Comparison of ENCODE assay signal across 37 cellular contexts in the genomic region with DNA sequence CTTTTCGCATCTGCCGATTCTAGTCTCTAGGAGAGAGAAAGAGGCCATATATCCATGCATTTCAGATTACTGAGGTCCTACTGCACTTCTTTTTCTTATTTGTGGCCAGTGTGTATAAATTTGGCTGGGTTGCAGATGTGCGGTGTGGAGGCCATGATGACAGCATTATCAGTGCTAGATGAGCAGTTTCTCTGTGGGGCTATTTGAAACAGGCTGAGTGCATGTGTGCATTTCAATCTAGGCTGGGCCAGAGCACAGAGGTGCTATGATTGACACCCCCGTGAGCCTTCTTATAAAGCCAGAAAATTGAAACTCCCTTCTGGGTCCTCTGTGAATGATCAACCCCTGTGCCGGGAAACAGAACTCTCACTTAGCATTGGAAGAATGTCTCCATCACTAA.
"Had no signal": no experiment of that assay in that cellular context is flagged by ENCODE, and none has a peak within 500 bp of the region (broad histone marks: within the 10 kb centered on the region; RNA-seq: fewer than 3 reads in every experiment).

No MANE protein-coding gene starts in this region.

- H3K4me3 ChIP-seq: Peyer's patch had no signal

- H3K27ac ChIP-seq: brain microvascular endothelial cell, WERI-Rb-1 had no signal

- H3K27ac Mint-ChIP-seq: activated CD4-positive, alpha-beta memory T cell treated with anti-CD3 and anti-CD28 coated beads, Interleukin-2, amount 10 ng/mL, durations not matched to agents 7 days and 5 days; activated CD8-positive, alpha-beta memory T cell treated with anti-CD3 and anti-CD28 coated beads, Interleukin-2, amount 10 ng/mL, durations not matched to agents 7 days and 5 days; activated naive CD8-positive, alpha-beta T cell treated with anti-CD3 and anti-CD28 coated beads for 36 hours; activated T-cell treated with anti-CD3 and anti-CD28 coated beads, Interleukin-2, amount 50 U/mL, for 72 hours; activated T-helper 17 cell treated with anti-CD3 and anti-CD28 coated beads, Interleukin-2, amount 50 U/mL, for 72 hours had no signal

- H3K4me3 Mint-ChIP-seq: activated CD4-positive, alpha-beta memory T cell treated with anti-CD3 and anti-CD28 coated beads, Interleukin-2, amount 10 ng/mL, durations not matched to agents 7 days and 5 days; activated CD8-positive, alpha-beta memory T cell treated with anti-CD3 and anti-CD28 coated beads, Interleukin-2, amount 10 ng/mL, durations not matched to agents 7 days and 5 days; activated naive CD8-positive, alpha-beta T cell treated with anti-CD3 and anti-CD28 coated beads for 36 hours; activated T-cell treated with anti-CD3 and anti-CD28 coated beads, Interleukin-2, amount 50 U/mL, for 72 hours; activated T-helper 17 cell treated with anti-CD3 and anti-CD28 coated beads, Interleukin-2, amount 50 U/mL, for 72 hours had no signal

- DNase-seq: activated CD4-positive, alpha-beta memory T cell treated with anti-CD3 and anti-CD28 coated beads, Interleukin-2, amount 10 ng/mL, durations not matched to agents 7 days and 5 days; activated CD4-positive, alpha-beta T cell treated with anti-CD3 and anti-CD28 coated beads for 1 hour; activated CD4-positive, alpha-beta T cell treated with anti-CD3 and anti-CD28 coated beads for 48 hours; activated CD4-positive, CD25-positive, alpha-beta regulatory T cell; activated CD8-positive, alpha-beta memory T cell treated with anti-CD3 and anti-CD28 coated beads for 24 hours; activated CD8-positive, alpha-beta memory T cell treated with anti-CD3 and anti-CD28 coated beads, Interleukin-2, amount 10 ng/mL, durations not matched to agents 7 days and 5 days; activated CD8-positive, alpha-beta memory T cell treated with anti-CD3 and anti-CD28 coated beads, Interleukin-2, amount 50 U/mL, for 48 hours; activated effector memory CD4-positive, alpha-beta T cell treated with anti-CD3 and anti-CD28 coated beads, Interleukin-2, amount 50 U/mL, for 16 hours; activated naive CD4-positive, alpha-beta T cell; activated naive CD4-positive, alpha-beta T cell treated with anti-CD3 and anti-CD28 coated beads, Interleukin-2, amount 50 U/mL, for 16 hours; activated naive CD8-positive, alpha-beta T cell treated with anti-CD3 and anti-CD28 coated beads for 36 hours; activated T-cell treated with anti-CD3 and anti-CD28 coated beads, Interleukin-2, amount 50 U/mL, for 72 hours; amniotic stem cell; aorta; brain microvascular endothelial cell; Kasumi-1; KG1; MM.1S; MV-4-11; NCI-H1092; NCI-H1417; NCI-H146; NCI-H187; NCI-H2029 treated with DMSO at 0.1 percent for 48 hours; NCI-H2107; NCI-H2171; NCI-H510A; NCI-H526; NCI-H748 treated with DMSO at 0.1 percent for 48 hours; NK-92 treated with Interleukin-12 subunit alpha and Interleukin-12 subunit beta, amount 100 ng/mL, for 24 hours; PC-3; Peyer's patch; RPMI8226; SW 1271; T1000; WERI-Rb-1 had no signal

- H3K9me3 Mint-ChIP-seq: activated CD4-positive, alpha-beta memory T cell treated with anti-CD3 and anti-CD28 coated beads, Interleukin-2, amount 10 ng/mL, durations not matched to agents 7 days and 5 days; activated naive CD8-positive, alpha-beta T cell treated with anti-CD3 and anti-CD28 coated beads for 36 hours; activated T-cell treated with anti-CD3 and anti-CD28 coated beads, Interleukin-2, amount 50 U/mL, for 72 hours; activated T-helper 17 cell treated with anti-CD3 and anti-CD28 coated beads, Interleukin-2, amount 50 U/mL, for 72 hours had no signal

- H3K9me3 ChIP-seq: Peyer's patch had no signal

- H3K4me1 Mint-ChIP-seq: activated CD4-positive, alpha-beta memory T cell treated with anti-CD3 and anti-CD28 coated beads, Interleukin-2, amount 10 ng/mL, durations not matched to agents 7 days and 5 days; activated CD8-positive, alpha-beta memory T cell treated with anti-CD3 and anti-CD28 coated beads, Interleukin-2, amount 10 ng/mL, durations not matched to agents 7 days and 5 days; activated naive CD8-positive, alpha-beta T cell treated with anti-CD3 and anti-CD28 coated beads for 36 hours; activated T-helper 17 cell treated with anti-CD3 and anti-CD28 coated beads, Interleukin-2, amount 50 U/mL, for 72 hours had no signal

- H3K27me3 ChIP-seq: brain microvascular endothelial cell, Peyer's patch had no signal

- ATAC-seq: activated CD8-positive, alpha-beta memory T cell treated with anti-CD3 and anti-CD28 coated beads, Interleukin-2, amount 10 ng/mL, durations not matched to agents 7 days and 5 days; activated T-cell treated with anti-CD3 and anti-CD28 coated beads, Interleukin-2, amount 50 U/mL, for 72 hours; activated T-helper 17 cell treated with anti-CD3 and anti-CD28 coated beads, Interleukin-2, amount 50 U/mL, for 72 hours; PC-3 had no signal

- H3K36me3 ChIP-seq: brain microvascular endothelial cell, Peyer's patch, WERI-Rb-1 had no signal

- H3K4me1 ChIP-seq: Peyer's patch had no signal

- H3K36me3 Mint-ChIP-seq: activated CD8-positive, alpha-beta memory T cell treated with anti-CD3 and anti-CD28 coated beads, Interleukin-2, amount 10 ng/mL, durations not matched to agents 7 days and 5 days; activated naive CD8-positive, alpha-beta T cell treated with anti-CD3 and anti-CD28 coated beads for 36 hours had no signal
